In genomic region chr2:178193823-178194599, GRCh38 we compare ENCODE assay signal across 8 cellular contexts. TPM values are rescaled to one million over a fixed set of nuclear protein-coding genes. Genes with fewer than 3 reads are reported as not detected.
DNase-seq lines count a peak whose midpoint lies in the region; ATAC-seq and TF ChIP-seq lines count a peak whose summit lies in the region.

OSBPL6 (plus strand) TSS chr2:178194512; CDS start chr2:178306185, 111,673 bp downstream.

- no peaks in the 10 kb centered on the region for H3K9me3 Mint-ChIP-seq in activated naive CD4-positive, alpha-beta T cell treated with anti-CD3 and anti-CD28 coated beads for 36 hours

- H3K4me3 ChIP-seq in neutrophil (ENCODE audit: low read depth in 1 of 2, low read length in 1 of 2) (peak within 1 kb of the TSS; percentile 46 to 60), thoracic aorta (peak within 1 kb of the TSS; percentile 86)

- ATAC-seq in GM21619 (IDR thresholded peaks at IDR 0.05; ENCODE audit: unreplicated experiment) (peak; percentile 86), thoracic aorta (ENCODE audit: insufficient number of reproducible peaks, low FRiP score, low read depth) (peak; percentile 96)

- H3K27me3 ChIP-seq in neutrophil (peaks cover 93% of the 10 kb centered on the region), thoracic aorta (replicated peaks; ENCODE audit: insufficient read depth) (no peaks in the 10 kb centered on the region)

- peaks cover 17 to 21% of the 10 kb centered on the region in 2 experiments for H3K4me1 ChIP-seq in neutrophil (ENCODE audit: control insufficient read depth in 1 of 2, insufficient read depth in 1 of 2, low read depth in 1 of 2, low read length in 1 of 2)
- H3K4me1 ChIP-seq in thoracic aorta (ENCODE audit: control insufficient read depth in 1 of 2, low read depth in 2 of 2), result peaks cover 0 to 14% of the 10 kb centered on the region in 2 donors

- peaks cover 51% of the 10 kb centered on the region for H3K27me3 Mint-ChIP-seq in activated naive CD4-positive, alpha-beta T cell treated with anti-CD3 and anti-CD28 coated beads for 36 hours (ENCODE audit: low read depth)

- peak within 1 kb of the TSS; percentile 69 for H3K4me3 Mint-ChIP-seq in activated naive CD4-positive, alpha-beta T cell treated with anti-CD3 and anti-CD28 coated beads for 36 hours

- no peaks in the 10 kb centered on the region for H3K36me3 Mint-ChIP-seq in activated naive CD4-positive, alpha-beta T cell treated with anti-CD3 and anti-CD28 coated beads for 36 hours (ENCODE audit: low read depth)

- no peak within 1 kb of the TSS for H3K27ac Mint-ChIP-seq in activated naive CD4-positive, alpha-beta T cell treated with anti-CD3 and anti-CD28 coated beads for 36 hours

- peaks cover 3% of the 10 kb centered on the region for H3K4me1 Mint-ChIP-seq in activated naive CD4-positive, alpha-beta T cell treated with anti-CD3 and anti-CD28 coated beads for 36 hours (ENCODE audit: low read depth)

- H3K27ac ChIP-seq in neutrophil (no peak within 1 kb of the TSS), thoracic aorta (peak within 1 kb of the TSS; percentile 80 to 90)

- TF ChIP-seq CTCF in neutrophil (IDR thresholded peaks at IDR 0.05) (no peak), thoracic aorta (IDR thresholded peaks at IDR 0.05) (peak; percentile 25)

- intact Hi-C loops in activated naive CD4-positive, alpha-beta T cell treated with anti-CD3 and anti-CD28 coated beads for 36 hours (cut with micrococcal nuclease), result loop anchor here (1.0 to 10.0 kb wide), 5 partner anchors 82 to 287 kb away; partner anchors contain the start of genes PJVK, PRKRA and RBM45

- H3K9me3 ChIP-seq in neutrophil (no peaks in the 10 kb centered on the region), thoracic aorta (no peaks in the 10 kb centered on the region)

- CTCF ChIA-PET in activated naive CD4-positive, alpha-beta T cell treated with anti-CD3 and anti-CD28 coated beads for 36 hours (lab: Charles Lee), result interaction anchor here (2.1 kb wide), 1 partner anchor 82 kb away, joined by 7 read pairs; the partner anchor contains the start of gene RBM45

- H3K36me3 ChIP-seq in neutrophil, result no peaks in the 10 kb centered on the region
- H3K36me3 ChIP-seq in thoracic aorta, result no peaks in the 10 kb centered on the region

- DNase-seq in DMS153 treated with DMSO at 0.1 percent for 48 hours (lab: John Stamatoyannopoulos, UW; ENCODE audit: unreplicated experiment) (peak; percentile 48), HuH-7.5 (ENCODE audit: low spot score) (peak; percentile 79), RPMI7951 (ENCODE audit: low read depth) (peak; percentile 90), germinal center (ENCODE audit: low spot score) (peak; percentile 80), thoracic aorta (ENCODE audit: low spot score) (peak; percentile 8)
- DNase-seq in activated naive CD4-positive, alpha-beta T cell treated with anti-CD3 and anti-CD28 coated beads for 36 hours, result peak; percentile 65

RNA-seq across cellular contexts. Expression of gene OSBPL6, which starts in this region (rescaled TPM):
- total RNA-seq in RPMI7951 (2014; rRNA removed; shearing (Covaris generic)), result 10.7 and 12.3 TPM in 2 replicates
- total RNA-seq in activated naive CD4-positive, alpha-beta T cell treated with anti-CD3 and anti-CD28 coated beads for 36 hours, result 1 to 10 TPM; 1.9 to 2.3 TPM
- 1 to 10 TPM in 1 of 2 donors, under 1 TPM in 1; 0.95 to 4.6 TPM for total RNA-seq in thoracic aorta

Comparison
In these comparisons a context has a peak if more than half of its experiments do, and no peak if none do; other contexts are left out.
1. DNase-seq: peak in every context shown above with its lines; median percentile 90 in RPMI7951; 80 in germinal center; 79 in HuH-7.5; 65 in activated naive CD4-positive, alpha-beta T cell treated with anti-CD3 and anti-CD28 coated beads for 36 hours; 48 in DMS153 treated with DMSO at 0.1 percent for 48 hours; 8 in thoracic aorta.